In the genomic region with DNA sequence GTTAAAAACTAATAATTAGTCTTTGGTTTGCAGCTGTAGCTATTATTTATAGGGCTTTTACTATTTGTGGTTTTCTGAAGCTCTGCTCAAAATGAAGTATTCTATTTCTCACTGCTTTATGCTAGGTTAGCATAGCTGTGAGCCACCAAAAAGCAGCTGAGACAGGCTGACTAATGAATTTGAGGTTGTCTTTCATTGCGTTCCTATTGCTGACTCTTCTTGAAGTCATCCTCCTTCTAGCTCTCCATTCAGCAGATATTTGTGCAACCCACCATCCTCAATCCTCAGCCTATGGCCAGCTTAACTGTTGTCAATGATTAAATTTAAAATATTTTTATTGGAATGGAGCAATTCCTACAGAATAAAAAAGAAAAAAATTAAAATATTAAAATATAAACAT, we compare ENCODE assay signal across 12 cellular contexts. TPM values are rescaled to one million over a fixed set of nuclear protein-coding genes. Genes with fewer than 3 reads are reported as not detected.
DNase-seq lines count a peak whose midpoint lies in the region; ATAC-seq and TF ChIP-seq lines count a peak whose summit lies in the region.
"Had no signal": no experiment of that assay in that cellular context is flagged by ENCODE, and none has a peak within 500 bp of the region (broad histone marks: within the 10 kb centered on the region; RNA-seq: fewer than 3 reads in every experiment).

No MANE protein-coding gene starts in this region.

- peaks cover 3% of the 10 kb centered on the region for H3K36me3 ChIP-seq in DOHH2 (ENCODE audit: control insufficient read depth, low read length)

- peaks cover 32% of the 10 kb centered on the region for H3K4me1 Mint-ChIP-seq in nephron
- peaks cover 33% of the 10 kb centered on the region for H3K4me1 Mint-ChIP-seq in CD4-positive, alpha-beta T cell (ENCODE audit: low read depth)

- peak overlapping the region; percentile 1; the same call in 1 of the 2 replicates for H3K27ac ChIP-seq in DOHH2 (ENCODE audit: low read depth, low read length)
- no peak overlapping the region for H3K27ac ChIP-seq in CD4-positive, alpha-beta T cell (ENCODE audit: low read depth, low read length)

- TF ChIP-seq CTCF in DOHH2 (IDR thresholded peaks at IDR 0.05; ENCODE audit: low read depth, low read length, poor library complexity, severe bottlenecking) = no peak
- no peak for TF ChIP-seq CTCF in cardiac fibroblast (IDR thresholded peaks at IDR 0.05; ENCODE audit: low read depth, low read length)
- TF ChIP-seq CTCF in nephron (IDR thresholded peaks at IDR 0.05; ENCODE audit: unreplicated experiment in 3 of 3) = no peak
- TF ChIP-seq CTCF in CD4-positive, alpha-beta T cell (IDR thresholded peaks at IDR 0.05) = no peak

- 0 out of 2 replicates have a peak overlapping the region, but pooled peaks have one; percentile 5 for H3K4me3 ChIP-seq in DOHH2 (ENCODE audit: low read length)
- H3K4me3 ChIP-seq in cardiac fibroblast (replicated peaks in 1 of 2; ENCODE audit: low read depth in 2 of 2, low read length in 2 of 2) = no peak overlapping the region
- H3K4me3 ChIP-seq: body of pancreas had no signal

- H3K9me2 ChIP-seq in DOHH2 (replicated peaks; ENCODE audit: control insufficient read depth, low read length) = no peaks in the 10 kb centered on the region

- peaks cover 45% of the 10 kb centered on the region for H3K79me2 ChIP-seq in DOHH2 (ENCODE audit: control insufficient read depth, low read length)

- H3K9me3 Mint-ChIP-seq in nephron = no peaks in the 10 kb centered on the region
- no peaks in the 10 kb centered on the region for H3K9me3 Mint-ChIP-seq in CD4-positive, alpha-beta T cell
- H3K9me3 Mint-ChIP-seq: activated T-cell treated with anti-CD3 and anti-CD28 coated beads, Interleukin-2, amount 50 U/mL, for 24 hours; mesothelial cell of epicardium had no signal

- no peaks in the 10 kb centered on the region for H3K9me3 ChIP-seq in DOHH2 (ENCODE audit: control insufficient read depth, insufficient read depth, low read length)
- no peaks in the 10 kb centered on the region for H3K9me3 ChIP-seq in CD4-positive, alpha-beta T cell (ENCODE audit: control insufficient read depth, low read length)
- H3K9me3 ChIP-seq: body of pancreas had no signal

- peaks cover 13% of the 10 kb centered on the region for H3F3A ChIP-seq in DOHH2 (ENCODE audit: control insufficient read depth, insufficient read depth)

- H3K4me3 Mint-ChIP-seq in nephron = peak overlapping the region in 2 of 3 experiments; percentile 37 to 45
- H3K4me3 Mint-ChIP-seq in CD4-positive, alpha-beta T cell = no peak overlapping the region

- H3K27me3 Mint-ChIP-seq in nephron (ENCODE audit: low read depth) = peaks cover 3% of the 10 kb centered on the region
- no peaks in the 10 kb centered on the region for H3K27me3 Mint-ChIP-seq in CD4-positive, alpha-beta T cell
- H3K27me3 Mint-ChIP-seq: activated T-cell treated with anti-CD3 and anti-CD28 coated beads, Interleukin-2, amount 50 U/mL, for 24 hours had no signal

- H3K27me3 ChIP-seq in DOHH2 (ENCODE audit: control insufficient read depth, low read length) = peaks cover under 1% of the 10 kb centered on the region; the same call in 1 of the 2 replicates
- H3K27me3 ChIP-seq in CD4-positive, alpha-beta T cell (ENCODE audit: control insufficient read depth, insufficient read depth, low read length) = no peaks in the 10 kb centered on the region
- H3K27me3 ChIP-seq: body of pancreas had no signal

- H3K4me2 ChIP-seq in DOHH2 (ENCODE audit: low read length) = peak overlapping the region; percentile 92

- H4K20me1 ChIP-seq in DOHH2 (ENCODE audit: control insufficient read depth, insufficient read depth, low read depth, low read length) = peaks cover 16% of the 10 kb centered on the region

- peaks cover 44% of the 10 kb centered on the region for H3K4me1 ChIP-seq in DOHH2 (ENCODE audit: control insufficient read depth, low read length)

- H3K36me3 Mint-ChIP-seq in nephron (ENCODE audit: low read depth) = no peaks in the 10 kb centered on the region
- H3K36me3 Mint-ChIP-seq in CD4-positive, alpha-beta T cell (ENCODE audit: low read depth) = peaks cover 11% of the 10 kb centered on the region
- H3K36me3 Mint-ChIP-seq: mesothelial cell of epicardium had no signal

- DNase-seq in NAMALWA (ENCODE audit: low spot score) (peak; percentile 42), cardiac fibroblast (ENCODE audit: low read depth in 2 of 2) (peak; percentile 38 to 95), LoVo (ENCODE audit: low spot score) (no peak)
- no peak for DNase-seq in CD4-positive, alpha-beta T cell
- DNase-seq: activated T-cell treated with anti-CD3 and anti-CD28 coated beads, Interleukin-2, amount 50 U/mL, for 24 hours; NCI-H1930 had no signal

- ATAC-seq in GM21529 (IDR thresholded peaks at IDR 0.05; ENCODE audit: unreplicated experiment) = no peak
- ATAC-seq in GM21723 (IDR thresholded peaks at IDR 0.05; ENCODE audit: unreplicated experiment) = no peak
- no peak for ATAC-seq in CD4-positive, alpha-beta T cell (ENCODE audit: poor library complexity)
- ATAC-seq: body of pancreas had no signal

- CTCF ChIA-PET in CD4-positive, alpha-beta T cell (lab: Charles Lee) = interaction anchor here (0.6 to 3.6 kb wide), 4 partner anchors 9 to 40 kb away, joined by 3 to 22 read pairs (median 4); no protein-coding TSS in a partner anchor

- intact Hi-C loops in CD4-positive, alpha-beta T cell (cut with DNase I, micrococcal nuclease) = loop anchor here in 1 of 2 experiments (5.0 kb wide), 1 partner anchor 39 kb away; no protein-coding TSS in a partner anchor

- POLR2A ChIA-PET in CD4-positive, alpha-beta T cell (lab: Charles Lee) = interaction anchor here (1.2 to 1.7 kb wide), 2 partner anchors 8 to 12 kb away, joined by 4 to 6 read pairs; no protein-coding TSS in a partner anchor

- no peak overlapping the region for H3K27ac Mint-ChIP-seq in nephron
- no peak overlapping the region for H3K27ac Mint-ChIP-seq in CD4-positive, alpha-beta T cell

RNA-seq across cellular contexts. Expression of a gene that starts 2.1 kb away (rescaled TPM):
- 10 to 100 TPM; 24.5 to 27.5 TPM for total RNA-seq in CD4-positive, alpha-beta T cell

RNA-seq across cellular contexts. Expression of a gene that starts 55.1 kb away (rescaled TPM):
- total RNA-seq in CD4-positive, alpha-beta T cell = 1 to 10 TPM; 5.0 to 7.4 TPM

Comparison
In these comparisons a context has a peak if more than half of its experiments do, and no peak if none do; other contexts are left out.
1. DNase-seq: peak in NAMALWA (single experiment) and cardiac fibroblast (2 of 2); none in LoVo (single experiment) and CD4-positive, alpha-beta T cell (0 of 10).